8 cellular contexts compared by ENCODE assay signal in genomic region chr5:55903121-55903701, GRCh38. TPM values are rescaled to one million over a fixed set of nuclear protein-coding genes. Genes with fewer than 3 reads are reported as not detected.
DNase-seq lines count a peak whose midpoint lies in the region; ATAC-seq and TF ChIP-seq lines count a peak whose summit lies in the region.

No MANE protein-coding gene starts in this region.

- no peaks in the 10 kb centered on the region for H3K79me1 ChIP-seq in H9 (ENCODE audit: insufficient read depth, low read depth, low read length, poor library complexity, severe bottlenecking)

- no peak overlapping the region for H3K56ac ChIP-seq in H9 (ENCODE audit: insufficient read length, low read depth, low read length)

- no peak overlapping the region for H3K27ac ChIP-seq in spleen
- H3K27ac ChIP-seq in H9 (ENCODE audit: insufficient read length, low read depth, low read length), result no peak overlapping the region

- H2BK120ac ChIP-seq in H9 (ENCODE audit: low read depth, low read length, poor library complexity, severe bottlenecking), result no peak overlapping the region

- H4K5ac ChIP-seq in H9 (ENCODE audit: insufficient read length, low read depth, low read length), result no peak overlapping the region

- no peaks in the 10 kb centered on the region for H4K20me1 ChIP-seq in H9 (ENCODE audit: control insufficient read depth, insufficient read depth, insufficient read length)

- H3K9ac ChIP-seq in H9 (ENCODE audit: extremely low read depth, insufficient read length, low read length), result no peak overlapping the region

- no peaks in the 10 kb centered on the region for H3K79me2 ChIP-seq in H9 (ENCODE audit: insufficient read depth, low read length)

- no peak overlapping the region for H2BK20ac ChIP-seq in H9 (ENCODE audit: low read depth, low read length, poor library complexity, severe bottlenecking)

- H3K18ac ChIP-seq in H9 (ENCODE audit: insufficient read length, low read depth, low read length), result no peak overlapping the region

- no peak overlapping the region for H3K4me3 Mint-ChIP-seq in activated naive CD8-positive, alpha-beta T cell treated with anti-CD3 and anti-CD28 coated beads for 36 hours
- H3K4me3 Mint-ChIP-seq in H9, result no peak overlapping the region

- H2BK12ac ChIP-seq in H9 (ENCODE audit: insufficient read length, low read depth, low read length), result no peak overlapping the region

- ATAC-seq in GM18520 (IDR thresholded peaks at IDR 0.05; ENCODE audit: unreplicated experiment) (peak; percentile 86), HG02870 (IDR thresholded peaks at IDR 0.05; ENCODE audit: unreplicated experiment) (peak; percentile 94)

- no peak overlapping the region for H2AFZ ChIP-seq in H9 (ENCODE audit: low read length)

- no peaks in the 10 kb centered on the region for H3K36me3 ChIP-seq in spleen

- peaks cover 30% of the 10 kb centered on the region for H3K27me3 Mint-ChIP-seq in activated naive CD8-positive, alpha-beta T cell treated with anti-CD3 and anti-CD28 coated beads for 36 hours
- H3K27me3 Mint-ChIP-seq in H9 (ENCODE audit: low read depth), result no peaks in the 10 kb centered on the region; the same call in 1 of the 2 replicates

- no peak overlapping the region; the same call in 1 of the 2 replicates for H3K14ac ChIP-seq in H9 (ENCODE audit: insufficient read depth, low read length)

- no peaks in the 10 kb centered on the region for H3K23me2 ChIP-seq in H9 (ENCODE audit: insufficient read length, low read depth, low read length, poor library complexity, severe bottlenecking)

- no peak for TF ChIP-seq POLR2A in spleen (IDR thresholded peaks at IDR 0.05)

- H3K9me3 ChIP-seq in spleen (no peaks in the 10 kb centered on the region), H9 (ENCODE audit: control insufficient read depth, low read depth, low read length) (no peaks in the 10 kb centered on the region)

- H3K27me3 ChIP-seq in spleen (replicated peaks in 1 of 7) (no peaks in the 10 kb centered on the region), H9 (ENCODE audit: insufficient read depth, low read length) (no peaks in the 10 kb centered on the region)

- WGBS in spleen, 5 donors, result 46 to 53% (median 49%) methylated on average over 18 to 19 of the region's 19 CpGs
- WGBS in H9 (ENCODE audit: extremely low coverage, insufficient read length, low lambda C conversion rate), result no CpG with 5 or more reads among the region's 19 CpGs

- H2BK15ac ChIP-seq in H9 (ENCODE audit: low read depth, low read length), result no peak overlapping the region

- no peak overlapping the region for H4K8ac ChIP-seq in H9 (replicated peaks; ENCODE audit: insufficient read length, low read depth, low read length)

- DNase-seq in T follicular helper cell (ENCODE audit: low read depth) (peak; percentile 7), spleen (no peak), iPS-NIHi11 (ENCODE audit: low spot score) (no peak), H9 (no peak)
- peak; percentile 86 for DNase-seq in activated naive CD8-positive, alpha-beta T cell treated with anti-CD3 and anti-CD28 coated beads for 36 hours
- peak; percentile 54 for DNase-seq in stimulated activated CD4-positive, alpha-beta T cell treated with anti-CD3 and anti-CD28 coated beads, Interleukin-4, amount 100 ng/mL, for 1 hour

- intact Hi-C loops in spleen (cut with DNase I; ENCODE audit: low total_unique reads), result no loop called here

- no peak overlapping the region for H3K27ac Mint-ChIP-seq in activated naive CD8-positive, alpha-beta T cell treated with anti-CD3 and anti-CD28 coated beads for 36 hours
- no peak overlapping the region for H3K27ac Mint-ChIP-seq in H9

- no peak overlapping the region for H3K23ac ChIP-seq in H9 (ENCODE audit: insufficient read length, low read depth, low read length)

- H3K4me3 ChIP-seq in spleen, result no peak overlapping the region

- H3K4me1 ChIP-seq in spleen (peaks cover 0 to 9% (median 3%) of the 10 kb centered on the region in 6 donors), H9 (ENCODE audit: insufficient read depth, low read length) (no peaks in the 10 kb centered on the region)

- H3K4me1 Mint-ChIP-seq in activated naive CD8-positive, alpha-beta T cell treated with anti-CD3 and anti-CD28 coated beads for 36 hours, result peaks cover 19% of the 10 kb centered on the region
- no peaks in the 10 kb centered on the region for H3K4me1 Mint-ChIP-seq in H9

- no peak overlapping the region for H3K4ac ChIP-seq in H9 (ENCODE audit: low read depth, low read length)

- H2BK5ac ChIP-seq in H9 (ENCODE audit: insufficient read length, low read length), result no peak overlapping the region

- no peaks in the 10 kb centered on the region for H3K36me3 Mint-ChIP-seq in activated naive CD8-positive, alpha-beta T cell treated with anti-CD3 and anti-CD28 coated beads for 36 hours
- no peaks in the 10 kb centered on the region for H3K36me3 Mint-ChIP-seq in H9 (ENCODE audit: insufficient read depth in 1 of 3, low read depth in 3 of 3)

- TF ChIP-seq CTCF in spleen (IDR thresholded peaks at IDR 0.05 in 8 of 11, conservative IDR thresholded peaks at IDR 0.05 in 3 of 11), result no peak
- no peak for TF ChIP-seq CTCF in H9 (conservative IDR thresholded peaks at IDR 0.05)

- H3T11ph ChIP-seq in H9 (ENCODE audit: low read length), result no peak overlapping the region

- H2AK5ac ChIP-seq in H9 (ENCODE audit: insufficient read length, low read length), result no peak overlapping the region

- H4K91ac ChIP-seq in H9 (ENCODE audit: insufficient read length, low read depth, low read length), result no peak overlapping the region

- no peaks in the 10 kb centered on the region for H3K9me3 Mint-ChIP-seq in activated naive CD8-positive, alpha-beta T cell treated with anti-CD3 and anti-CD28 coated beads for 36 hours
- no peaks in the 10 kb centered on the region for H3K9me3 Mint-ChIP-seq in H9

- H3K4me2 ChIP-seq in H9 (ENCODE audit: insufficient read depth, insufficient read length, low read length), result no peak overlapping the region

RNA-seq across cellular contexts. Expression of gene IL31RA, which starts 52.1 kb away (rescaled TPM):
- total RNA-seq in activated naive CD8-positive, alpha-beta T cell treated with anti-CD3 and anti-CD28 coated beads for 36 hours, result not detected
- total RNA-seq in spleen, result under 1 TPM in 1 of 7 donors, not detected in 6; 0.20 TPM
- polyA plus RNA-seq in spleen, result under 1 TPM in 2 of 3 donors, not detected in 1; 0.02 to 0.03 TPM
- total RNA-seq in H9 (2021), result 0.11 TPM in 1 of 2 replicates, not detected in the other

Comparison
In these comparisons a context has a peak if more than half of its experiments do, and no peak if none do; other contexts are left out.
1. DNase-seq: peak in T follicular helper cell (single experiment), activated naive CD8-positive, alpha-beta T cell treated with anti-CD3 and anti-CD28 coated beads for 36 hours (single experiment) and stimulated activated CD4-positive, alpha-beta T cell treated with anti-CD3 and anti-CD28 coated beads, Interleukin-4, amount 100 ng/mL, for 1 hour (single experiment); none in spleen (single experiment), iPS-NIHi11 (single experiment) and H9 (single experiment).